Comparison of ENCODE assay signal across 27 cellular contexts in the genomic region with DNA sequence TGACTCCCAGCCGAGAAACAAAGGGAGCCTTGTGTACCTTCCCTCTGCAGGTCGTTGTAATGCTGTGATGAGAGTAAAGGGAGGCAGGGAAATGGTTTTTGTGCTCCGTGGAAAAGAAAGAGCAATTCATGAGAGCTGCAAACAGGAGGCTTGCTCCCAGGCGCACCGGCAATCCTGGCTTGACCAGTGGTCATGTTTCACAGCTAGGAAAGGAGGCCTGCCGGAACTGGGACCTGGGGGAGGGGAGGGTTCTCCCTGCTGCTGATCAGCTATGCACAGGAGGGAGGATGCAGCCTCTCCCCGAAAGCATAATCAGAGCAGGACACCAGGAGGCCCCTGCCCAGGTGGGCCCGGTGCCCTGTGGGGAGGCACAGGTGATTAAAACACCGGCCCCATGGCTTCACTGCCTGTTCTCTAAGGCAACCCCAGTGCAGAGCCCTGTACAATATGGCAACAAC.
DNase-seq lines count a peak whose midpoint lies in the region; ATAC-seq, FAIRE-seq and TF ChIP-seq lines count a peak whose summit lies in the region.
"Had no signal": no experiment of that assay in that cellular context is flagged by ENCODE, and none has a peak within 500 bp of the region (broad histone marks: within the 10 kb centered on the region; RNA-seq: fewer than 3 reads in every experiment).

No MANE protein-coding gene starts in this region.

- POLR2A ChIA-PET in H1 (lab: Charles Lee; ENCODE audit: partially characterized antibody): interaction anchor here (1.2 kb wide), 1 partner anchor 15 kb away, joined by 4 read pairs; no protein-coding TSS in a partner anchor

- H2BK5ac ChIP-seq in H1 (ENCODE audit: low read depth, low read length): no peak overlapping the region

- H3K4me3 ChIP-seq in H7 (ENCODE audit: insufficient read depth, low read depth, low read length) (no peak overlapping the region), H1 (ENCODE audit: extremely low read depth in 1 of 4, insufficient read depth in 2 of 4, low read depth in 3 of 4, low read length in 4 of 4) (no peak overlapping the region)
- H3K4me3 ChIP-seq: dorsolateral prefrontal cortex, skin epidermis, tibial nerve had no signal

- FAIRE-seq in H1 (lab: Jason Lieb, UNC): no peak
- FAIRE-seq: RCC 7860 had no signal

- TF ChIP-seq POLR2A in H1 (IDR thresholded peaks at IDR 0.05; ENCODE audit: control extremely low read depth in 1 of 2, low read depth in 2 of 2, low read length in 2 of 2): no peak

- H2BK20ac ChIP-seq in H1 (ENCODE audit: low read length): no peak overlapping the region

- H3K4me1 ChIP-seq in H1 (replicated peaks in 1 of 4; ENCODE audit: control insufficient read depth in 3 of 4, insufficient read depth in 4 of 4, low read length in 3 of 4): peaks cover 0 to 9% (median 3%) of the 10 kb centered on the region in 4 experiments; a peak in 4 of 7 replicates
- H3K4me1 ChIP-seq: foreskin keratinocyte, tibial nerve had no signal

- no peak overlapping the region; the same call in 1 of the 2 replicates for H4K8ac ChIP-seq in H1 (ENCODE audit: extremely low read depth, insufficient read depth, low read length)

- WGBS in H1 (ENCODE audit: extremely low coverage in 1 of 2, insufficient coverage in 1 of 2, insufficient read length in 1 of 2, insufficient replicate concordance in 2 of 2, low coverage in 1 of 2, low lambda C conversion rate in 2 of 2, missing lambda C conversion rate in 1 of 2), 2 experiments: 59% methylated on average over 9 of the region's 9 CpGs; no CpG with 5 or more reads in 1 of the 2 experiments

- no peak overlapping the region for H3K4ac ChIP-seq in H1 (replicated peaks; ENCODE audit: insufficient read length, low read depth, low read length)

- no peak overlapping the region for H3K9ac ChIP-seq in H1 (replicated peaks in 1 of 4; ENCODE audit: extremely low read depth in 1 of 4, low read depth in 3 of 4, low read length in 3 of 4)

- no peaks in the 10 kb centered on the region for H3K36me3 Mint-ChIP-seq in neural crest cell (ENCODE audit: low read depth)
- H3K36me3 Mint-ChIP-seq in T-helper 2 cell treated with Interferon-gamma antibody and Interleukin-4, amounts not matched to agents 5 μg/mL and 100 μg/mL, for 36 hours (ENCODE audit: low read depth): no peaks in the 10 kb centered on the region

- ATAC-seq in esophagus mucosa: no peak
- ATAC-seq: activated T-cell treated with anti-CD3 and anti-CD28 coated beads, Interleukin-2, amount 50 U/mL, for 4 hours; foreskin keratinocyte; naive thymus-derived CD4-positive, alpha-beta T cell had no signal

- H3K23ac ChIP-seq in H1 (ENCODE audit: insufficient read length): no peak overlapping the region

- H3K79me1 ChIP-seq in H1 (ENCODE audit: low read depth, low read length): no peaks in the 10 kb centered on the region

- no peak overlapping the region for H3K56ac ChIP-seq in H1 (replicated peaks; ENCODE audit: insufficient read length, low read depth, low read length)

- peaks cover 1% of the 10 kb centered on the region; the same call in 1 of the 2 replicates for H3K23me2 ChIP-seq in H1 (ENCODE audit: low read depth, low read length)

- TF ChIP-seq EP300 in H1 (IDR thresholded peaks at IDR 0.05; ENCODE audit: borderline replicate concordance in 1 of 2, low read depth in 2 of 2, low read length in 2 of 2): no peak

- peak overlapping the region; percentile 2 for H4K91ac ChIP-seq in H1 (replicated peaks; ENCODE audit: insufficient read length, low read length)

- H3K79me2 ChIP-seq in H1 (ENCODE audit: control insufficient read depth in 1 of 2, insufficient read depth in 2 of 2, low read length in 2 of 2): no peaks in the 10 kb centered on the region

- TF ChIP-seq CTCF in H1 (IDR thresholded peaks at IDR 0.05; ENCODE audit: control extremely low read depth in 1 of 3, insufficient read depth in 1 of 3, low read depth in 1 of 3, low read length in 3 of 3): no peak
- TF ChIP-seq CTCF in neural crest cell (conservative IDR thresholded peaks at IDR 0.05): no peak

- H3K27me3 ChIP-seq in H7 (ENCODE audit: control insufficient read depth, insufficient read depth, low read length) (no peaks in the 10 kb centered on the region; the same call in 1 of the 2 replicates), H1 (replicated peaks in 1 of 4; ENCODE audit: control insufficient read depth in 3 of 4, extremely low read depth in 1 of 4, insufficient read depth in 3 of 4, low read length in 3 of 4) (no peaks in the 10 kb centered on the region)
- H3K27me3 ChIP-seq: tibial nerve had no signal

- no peak overlapping the region for H2BK12ac ChIP-seq in H1 (ENCODE audit: low read depth, low read length)

- H3K18ac ChIP-seq in H1 (ENCODE audit: extremely low read depth, low read length): no peak overlapping the region

- TF ChIP-seq RAD21 in H1 (IDR thresholded peaks at IDR 0.05 in 1 of 2, conservative IDR thresholded peaks at IDR 0.05 in 1 of 2; ENCODE audit: low read depth in 2 of 2, low read length in 2 of 2): no peak

- peak overlapping the region in 1 of 2 experiments; percentile 5; a peak in 1 of 4 replicates for H3K4me2 ChIP-seq in H1 (ENCODE audit: insufficient read depth in 1 of 2, low read depth in 2 of 2, low read length in 2 of 2)

- no peak overlapping the region for H3K27ac ChIP-seq in H1 (ENCODE audit: low read depth, low read length)
- H3K27ac ChIP-seq: dorsolateral prefrontal cortex, foreskin keratinocyte, skin epidermis, tibial nerve had no signal

- no peak overlapping the region for H2BK120ac ChIP-seq in H1 (replicated peaks; ENCODE audit: low read depth, low read length)

- H3K9me3 Mint-ChIP-seq in neural crest cell: peaks cover 2% of the 10 kb centered on the region
- peaks cover 10% of the 10 kb centered on the region for H3K9me3 Mint-ChIP-seq in T-helper 2 cell treated with Interferon-gamma antibody and Interleukin-4, amounts not matched to agents 5 μg/mL and 100 μg/mL, for 36 hours
- H3K9me3 Mint-ChIP-seq: CD4-positive, alpha-beta T cell had no signal

- H2AFZ ChIP-seq in H1 (ENCODE audit: low read length): peak overlapping the region; percentile 91

- no peak overlapping the region for H3K4me3 Mint-ChIP-seq in neural crest cell
- H3K4me3 Mint-ChIP-seq in T-helper 2 cell treated with Interferon-gamma antibody and Interleukin-4, amounts not matched to agents 5 μg/mL and 100 μg/mL, for 36 hours: no peak overlapping the region
- H3K4me3 Mint-ChIP-seq: activated T-cell treated with anti-CD3 and anti-CD28 coated beads, Interleukin-2, amount 50 U/mL, for 4 hours; CD4-positive, alpha-beta T cell; naive thymus-derived CD4-positive, alpha-beta T cell had no signal

- no peaks in the 10 kb centered on the region for H3K27me3 Mint-ChIP-seq in neural crest cell (ENCODE audit: low read depth)
- H3K27me3 Mint-ChIP-seq in T-helper 2 cell treated with Interferon-gamma antibody and Interleukin-4, amounts not matched to agents 5 μg/mL and 100 μg/mL, for 36 hours (ENCODE audit: low read depth): peaks cover 5% of the 10 kb centered on the region
- H3K27me3 Mint-ChIP-seq: CD4-positive, alpha-beta T cell had no signal

- H2BK15ac ChIP-seq in H1 (ENCODE audit: low read length): no peak overlapping the region

- H3K27ac Mint-ChIP-seq in neural crest cell (ENCODE audit: unreplicated experiment): peak overlapping the region; percentile 16
- H3K27ac Mint-ChIP-seq in T-helper 2 cell treated with Interferon-gamma antibody and Interleukin-4, amounts not matched to agents 5 μg/mL and 100 μg/mL, for 36 hours: no peak overlapping the region
- H3K27ac Mint-ChIP-seq: CD4-positive, alpha-beta T cell; naive thymus-derived CD4-positive, alpha-beta T cell had no signal

- no peak overlapping the region for H4K5ac ChIP-seq in H1 (ENCODE audit: insufficient read length, low read depth, low read length)

- H2AK5ac ChIP-seq in H1 (ENCODE audit: low read depth, low read length): no peak overlapping the region

- CTCF ChIA-PET in H1 (lab: Charles Lee; ENCODE audit: partially characterized antibody): interaction anchor here (0.6 to 2.2 kb wide), 11 partner anchors 8 to 208 kb away, joined by 3 to 10 read pairs (median 3); no protein-coding TSS in a partner anchor

- no peaks in the 10 kb centered on the region for H3K9me3 ChIP-seq in H1 (ENCODE audit: insufficient read depth in 2 of 2, low read depth in 1 of 2, low read length in 1 of 2)
- H3K9me3 ChIP-seq: tibial nerve had no signal

- no peak overlapping the region for H3K14ac ChIP-seq in H1 (ENCODE audit: insufficient read length)

- H3K36me3 ChIP-seq in H7 (replicated peaks; ENCODE audit: control insufficient read depth, insufficient read depth, low read length): no peaks in the 10 kb centered on the region
- no peaks in the 10 kb centered on the region for H3K36me3 ChIP-seq in H1 (ENCODE audit: control insufficient read depth in 2 of 4, insufficient read depth in 4 of 4, low read length in 3 of 4)
- H3K36me3 ChIP-seq: tibial nerve had no signal

- no peaks in the 10 kb centered on the region for H4K20me1 ChIP-seq in H1 (replicated peaks in 1 of 2; ENCODE audit: control insufficient read depth in 1 of 2, insufficient read depth in 2 of 2, low read length in 2 of 2)

- peaks cover 24% of the 10 kb centered on the region for H3K4me1 Mint-ChIP-seq in neural crest cell
- H3K4me1 Mint-ChIP-seq in T-helper 2 cell treated with Interferon-gamma antibody and Interleukin-4, amounts not matched to agents 5 μg/mL and 100 μg/mL, for 36 hours (ENCODE audit: low read depth): peaks cover 7% of the 10 kb centered on the region

- DNase-seq in H7 (peak; percentile 38), NCI-H146 treated with DMSO at 0.1 percent for 48 hours (lab: John Stamatoyannopoulos, UW; ENCODE audit: unreplicated experiment) (peak; percentile 76), H1 (ENCODE audit: low read depth in 1 of 2, low spot score in 2 of 2) (peak in 1 of 2 experiments; percentile 62), neural crest cell (ENCODE audit: low read depth, low spot score) (no peak), NCI-H1436 (lab: John Stamatoyannopoulos, UW) (no peak), occipital lobe (lab: John Stamatoyannopoulos, UW) (no peak)
- DNase-seq in T-helper 2 cell treated with Interferon-gamma antibody and Interleukin-4, amounts not matched to agents 5 μg/mL and 100 μg/mL, for 36 hours (ENCODE audit: low spot score): no peak
- DNase-seq: activated naive CD4-positive, alpha-beta T cell treated with anti-CD3 and anti-CD28 coated beads, Interleukin-2, amount 50 U/mL, for 16 hours; activated T-cell treated with anti-CD3 and anti-CD28 coated beads, Interleukin-2, amount 50 U/mL, for 4 hours; aorta; CD4-positive, alpha-beta T cell; central memory CD4-positive, alpha-beta T cell; dorsolateral prefrontal cortex; foreskin keratinocyte; GOT3; hippocampal formation; Kasumi-1; naive thymus-derived CD4-positive, alpha-beta T cell; NCI-H1105 treated with DMSO at 0.1 percent for 48 hours; NCI-H226; NK-92 treated with Interleukin-12 subunit alpha and Interleukin-12 subunit beta, amount 100 ng/mL, for 24 hours; stimulated activated CD4-positive, alpha-beta T cell treated with anti-CD3 and anti-CD28 coated beads, Interleukin-2, amount 100 ng/mL, for 24 hours; stimulated activated naive CD4-positive, alpha-beta T cell treated with Interleukin-2 at 50 U/mL for 16 hours had no signal

TF ChIP-seq in H1, 55 proteins besides CTCF, POLR2A, EP300 and RAD21:
- TF ChIP-seq ASH2L (IDR thresholded peaks at IDR 0.05; ENCODE audit: low read length): peak; percentile 53
- TF ChIP-seq CTBP2 (IDR thresholded peaks at IDR 0.05; ENCODE audit: borderline replicate concordance, insufficient read depth, insufficient read length, low read length): no peak

Comparison
In these comparisons a context has a peak if more than half of its experiments do, and no peak if none do; other contexts are left out.
1. DNase-seq: peak in H7 (single experiment) and NCI-H146 treated with DMSO at 0.1 percent for 48 hours (single experiment); none in neural crest cell (single experiment), NCI-H1436 (single experiment), T-helper 2 cell treated with Interferon-gamma antibody and Interleukin-4, amounts not matched to agents 5 μg/mL and 100 μg/mL, for 36 hours (single experiment) and occipital lobe (single experiment).